ENCODE assay signal across 1 cellular context in the genomic region with DNA sequence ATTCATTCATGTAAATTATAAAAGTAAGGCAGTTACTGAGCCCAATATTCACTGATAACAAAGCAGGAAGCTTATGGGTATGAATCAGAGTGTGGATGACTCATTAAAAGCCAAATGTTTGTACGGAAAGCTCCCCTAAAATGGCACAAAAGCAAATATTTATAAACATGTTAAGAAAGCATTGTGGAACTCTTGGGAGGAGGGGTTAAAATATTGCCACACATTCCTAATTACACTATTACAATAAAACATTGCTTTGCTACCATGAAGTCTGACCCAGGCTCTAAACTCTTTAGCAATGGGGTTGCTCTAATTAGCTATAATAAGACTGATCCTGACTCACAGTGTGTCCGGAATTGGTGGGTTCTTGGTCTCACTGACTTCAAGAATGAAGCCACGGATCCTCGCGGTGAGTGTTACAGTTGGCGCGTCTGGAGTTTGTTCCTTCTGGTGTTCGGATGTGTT.
TF ChIP-seq lines count a peak whose summit lies in the region.

No MANE protein-coding gene starts in this region.

TF ChIP-seq in IMR-90, 13 proteins besides CTCF, POLR2A, EP300 and RAD21 (continued from another document):
- TF ChIP-seq, protein P1, sequence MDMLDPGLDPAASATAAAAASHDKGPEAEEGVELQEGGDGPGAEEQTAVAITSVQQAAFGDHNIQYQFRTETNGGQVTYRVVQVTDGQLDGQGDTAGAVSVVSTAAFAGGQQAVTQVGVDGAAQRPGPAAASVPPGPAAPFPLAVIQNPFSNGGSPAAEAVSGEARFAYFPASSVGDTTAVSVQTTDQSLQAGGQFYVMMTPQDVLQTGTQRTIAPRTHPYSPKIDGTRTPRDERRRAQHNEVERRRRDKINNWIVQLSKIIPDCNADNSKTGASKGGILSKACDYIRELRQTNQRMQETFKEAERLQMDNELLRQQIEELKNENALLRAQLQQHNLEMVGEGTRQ (IDR thresholded peaks at IDR 0.05; ENCODE audit: low read depth, low read length) = no peak
- TF ChIP-seq NFE2L2 (IDR thresholded peaks at IDR 0.05; ENCODE audit: low read depth, low read length) (no peak), SMC3 (IDR thresholded peaks at IDR 0.05; ENCODE audit: low read depth, low read length) (no peak)
TF ChIP-seq in IMR-90: peak in this region for 3.
